15 cellular contexts compared by ENCODE assay signal in the genomic region with DNA sequence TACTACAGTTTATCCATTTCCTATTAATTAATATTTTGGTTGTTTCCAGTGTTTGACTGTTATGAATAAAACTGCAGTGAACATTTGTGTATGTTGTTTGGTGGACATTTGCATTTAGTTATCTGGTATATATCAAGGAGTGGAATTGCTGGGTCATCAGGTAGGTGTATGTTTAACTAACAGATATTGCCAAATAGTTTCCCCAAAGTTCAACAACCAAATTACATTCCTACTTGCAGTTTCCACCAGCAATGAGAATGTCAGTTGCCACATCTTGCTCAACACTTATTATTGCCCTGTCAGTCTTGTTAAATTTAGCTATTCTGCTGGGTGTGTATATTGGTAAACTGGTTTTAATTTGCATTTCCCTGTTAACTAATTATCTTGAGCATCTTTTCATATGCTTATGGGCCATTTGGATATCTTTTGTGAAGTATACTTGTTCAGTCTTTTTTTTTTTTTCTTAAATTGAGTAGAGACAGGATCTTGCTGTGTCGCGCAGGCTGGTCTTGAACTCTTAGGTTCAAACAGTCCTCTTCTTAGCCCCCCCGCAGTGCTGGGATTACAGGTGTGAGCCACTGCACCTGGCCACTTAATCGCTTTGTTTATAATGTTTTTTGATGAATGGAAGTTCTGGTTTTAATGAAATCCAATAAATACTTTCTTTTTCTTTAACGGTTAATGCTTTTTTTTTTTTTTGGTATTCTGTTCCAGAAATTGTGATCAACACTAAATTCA. TPM values are rescaled to one million over a fixed set of nuclear protein-coding genes. Genes with fewer than 3 reads are reported as not detected.
DNase-seq lines count a peak whose midpoint lies in the region; ATAC-seq, FAIRE-seq and TF ChIP-seq lines count a peak whose summit lies in the region.
"Had no signal": no experiment of that assay in that cellular context is flagged by ENCODE, and none has a peak within 500 bp of the region (broad histone marks: within the 10 kb centered on the region; RNA-seq: fewer than 3 reads in every experiment).

No MANE protein-coding gene starts in this region.

- H3K4me3 Mint-ChIP-seq in natural killer cell treated with Interleukin-12 subunit alpha and Interleukin-12 subunit beta and Interleukin-15 and Interleukin-18, amount 100 ng/mL, for 72 hours: no peak overlapping the region
- H3K4me3 Mint-ChIP-seq: HFFc6; nephron; T-helper 2 cell treated with Interferon-gamma antibody and Interleukin-4, amounts not matched to agents 5 μg/mL and 100 μg/mL, for 36 hours had no signal

- H3K79me2 ChIP-seq in GM23248 (ENCODE audit: insufficient read depth): peaks cover 100% of the 10 kb centered on the region
- H3K79me2 ChIP-seq in K562 (ENCODE audit: control insufficient read depth, insufficient read depth, low read length): peaks cover 100% of the 10 kb centered on the region
- peaks cover 99% of the 10 kb centered on the region for H3K79me2 ChIP-seq in osteoblast (ENCODE audit: insufficient read depth, low read length)

- H3K9me1 ChIP-seq in K562 (ENCODE audit: control insufficient read depth, insufficient read depth, low read length): peaks cover 3% of the 10 kb centered on the region

- FAIRE-seq in K562 (lab: Jason Lieb, UNC): no peak

- peak overlapping the region; percentile 2; the same call in 1 of the 2 replicates for H3K27ac ChIP-seq in GM23248
- no peak overlapping the region; the same call in 2 of the 3 replicates for H3K27ac ChIP-seq in K562 (ENCODE audit: extremely low read depth, low read depth, low read length)
- no peak overlapping the region for H3K27ac ChIP-seq in osteoblast (ENCODE audit: low read depth, low read length)

- CTCF ChIA-PET in K562 (lab: Yijun Ruan, JAX; ENCODE audit: low intra/inter-chr PET ratio): no interaction called here

- H3K9me2 ChIP-seq in GM23248 (ENCODE audit: insufficient read depth): no peaks in the 10 kb centered on the region

- no peak for ATAC-seq in K562
- no peak for ATAC-seq in natural killer cell treated with Interleukin-12 subunit alpha and Interleukin-12 subunit beta and Interleukin-15 and Interleukin-18, amount 100 ng/mL, for 72 hours

- H3K4me2 ChIP-seq in GM23248 (ENCODE audit: unreplicated experiment) (no peak overlapping the region), K562 (ENCODE audit: insufficient read depth, low read length) (no peak overlapping the region), osteoblast (ENCODE audit: insufficient read depth, low read length) (no peak overlapping the region)

- no peak for TF ChIP-seq EP300 in K562 (IDR thresholded peaks at IDR 0.05; ENCODE audit: low read length)

- no peaks in the 10 kb centered on the region for H3K9me3 Mint-ChIP-seq in natural killer cell treated with Interleukin-12 subunit alpha and Interleukin-12 subunit beta and Interleukin-15 and Interleukin-18, amount 100 ng/mL, for 72 hours
- H3K9me3 Mint-ChIP-seq: HFFc6; T-helper 2 cell treated with Interferon-gamma antibody and Interleukin-4, amounts not matched to agents 5 μg/mL and 100 μg/mL, for 36 hours had no signal

- no peaks in the 10 kb centered on the region for H3K27me3 Mint-ChIP-seq in natural killer cell treated with Interleukin-12 subunit alpha and Interleukin-12 subunit beta and Interleukin-15 and Interleukin-18, amount 100 ng/mL, for 72 hours

- H3K4me1 ChIP-seq in GM23248 (ENCODE audit: insufficient read depth): peaks cover 30% of the 10 kb centered on the region
- H3K4me1 ChIP-seq in K562 (replicated peaks in 1 of 2; ENCODE audit: control insufficient read depth in 2 of 2, insufficient read depth in 2 of 2, low read length in 2 of 2): peaks cover 0 to 11% of the 10 kb centered on the region in 2 experiments; a peak in 3 of 5 replicates
- H3K4me1 ChIP-seq in osteoblast (ENCODE audit: insufficient read depth, low read length): peaks cover 23% of the 10 kb centered on the region

- H3K27me3 ChIP-seq in GM23248 (replicated peaks; ENCODE audit: insufficient read depth) (no peaks in the 10 kb centered on the region), K562 (ENCODE audit: control insufficient read depth in 2 of 2, insufficient read depth in 2 of 2, low read length in 2 of 2) (no peaks in the 10 kb centered on the region), osteoblast (ENCODE audit: insufficient read depth, low read length) (no peaks in the 10 kb centered on the region)
- H3K27me3 ChIP-seq: ascending aorta had no signal

- TF ChIP-seq POLR2A in NB4 (IDR thresholded peaks at IDR 0.05; ENCODE audit: extremely low read depth, insufficient read length) (no peak), K562 (conservative IDR thresholded peaks at IDR 0.05) (no peak)

- peaks cover 50 to 56% of the 10 kb centered on the region in 2 donors for H3K4me1 Mint-ChIP-seq in natural killer cell treated with Interleukin-12 subunit alpha and Interleukin-12 subunit beta and Interleukin-15 and Interleukin-18, amount 100 ng/mL, for 72 hours (ENCODE audit: low read depth in 2 of 2)

- H3F3A ChIP-seq in GM23248 (ENCODE audit: insufficient read depth): peaks cover 73% of the 10 kb centered on the region

- DNase-seq in GM23248 (peak; percentile 40), NB4 (ENCODE audit: low read depth) (peak; percentile 79), K562 (ENCODE audit: extremely low read depth in 1 of 4, low spot score in 3 of 4) (no peak), posterior vena cava (ENCODE audit: low spot score) (no peak), mucosa of gallbladder (ENCODE audit: low spot score) (no peak), osteoblast (ENCODE audit: insufficient read length, low spot score, missing footprints) (no peak)
- DNase-seq in natural killer cell treated with Interleukin-12 subunit alpha and Interleukin-12 subunit beta and Interleukin-15 and Interleukin-18, amount 100 ng/mL, for 72 hours (ENCODE audit: low spot score): no peak
- DNase-seq: DMS 273 treated with DMSO at 0.1 percent for 48 hours; HFFc6; Kasumi-1; stimulated activated CD4-positive, alpha-beta T cell treated with anti-CD3 and anti-CD28 coated beads, Interleukin-12 subunit alpha, Interleukin-12 subunit beta, amount 100 ng/mL, for 4 hours; stimulated activated CD8-positive, alpha-beta memory T cell treated with anti-CD3 and anti-CD28 coated beads, Interleukin-4, amount 100 ng/mL, for 48 hours had no signal

- POLR2A ChIA-PET in K562 (lab: Yijun Ruan, JAX): no interaction called here

- intact Hi-C loops in K562 (cut with micrococcal nuclease) (no loop called here), posterior vena cava (cut with DNase I) (loop anchor here in 1 of 2 donors (5.0 kb wide), 1 partner anchor 33 kb away; no protein-coding TSS in a partner anchor)

- TF ChIP-seq RAD21 in K562 (CRISPR knock-in tag; conservative IDR thresholded peaks at IDR 0.05 in 1 of 2, IDR thresholded peaks at IDR 0.05 in 1 of 2): no peak

- in situ Hi-C loops in GM23248 (cut with MboI) (no loop called here), K562 (cut with MboI) (no loop called here)

- no peak for TF ChIP-seq CTCF in NB4 (IDR thresholded peaks at IDR 0.05; ENCODE audit: low read depth, low read length)
- TF ChIP-seq CTCF in K562 (IDR thresholded peaks at IDR 0.05 in 2 of 3, conservative IDR thresholded peaks at IDR 0.05 in 1 of 3; ENCODE audit: insufficient read depth in 2 of 3, low read depth in 1 of 3, low read length in 3 of 3): no peak
- TF ChIP-seq CTCF in osteoblast (IDR thresholded peaks at IDR 0.05; ENCODE audit: extremely low read depth, low read depth, low read length): no peak

- H4K20me1 ChIP-seq in GM23248 (ENCODE audit: insufficient read depth): peaks cover 25% of the 10 kb centered on the region; the same call in 1 of the 2 replicates
- peaks cover 3% of the 10 kb centered on the region; the same call in 1 of the 2 replicates for H4K20me1 ChIP-seq in K562 (replicated peaks; ENCODE audit: control insufficient read depth, insufficient read depth, low read length)
- H4K20me1 ChIP-seq in osteoblast (ENCODE audit: insufficient read depth, low read length): peaks cover 71% of the 10 kb centered on the region

- H3K9me3 ChIP-seq in GM23248 (ENCODE audit: low read depth) (no peaks in the 10 kb centered on the region), K562 (replicated peaks; ENCODE audit: control insufficient read depth, insufficient read depth, low read depth, low read length) (peaks cover 10% of the 10 kb centered on the region), osteoblast (ENCODE audit: low read depth, low read length) (no peaks in the 10 kb centered on the region)
- H3K9me3 ChIP-seq: ascending aorta had no signal

- H3K36me3 Mint-ChIP-seq in natural killer cell treated with Interleukin-12 subunit alpha and Interleukin-12 subunit beta and Interleukin-15 and Interleukin-18, amount 100 ng/mL, for 72 hours: peaks cover 11% of the 10 kb centered on the region

- H2AFZ ChIP-seq in GM23248 (no peak overlapping the region), K562 (ENCODE audit: low read depth, low read length) (no peak overlapping the region), osteoblast (ENCODE audit: low read length) (no peak overlapping the region)

- BruUV-seq in K562 (replicated peaks; lab: Mats Ljungman, UMichigan): no TSS peak

- H3K9ac ChIP-seq in GM23248 (no peak overlapping the region), K562 (ENCODE audit: insufficient read depth in 1 of 2, low read depth in 2 of 2, low read length in 2 of 2) (no peak overlapping the region)

- WGBS in GM23248 (ENCODE audit: low coverage in 1 of 2, low lambda C conversion rate in 2 of 2, missing lambda C conversion rate in 2 of 2), 2 experiments: 90 to 92% methylated on average over 5 of the region's 5 CpGs
- 97% methylated on average over 5 of the region's 5 CpGs for WGBS in K562 (ENCODE audit: insufficient coverage, low coverage, missing lambda C conversion rate)

- peak overlapping the region; percentile 8 to 38 for H3K27ac Mint-ChIP-seq in natural killer cell treated with Interleukin-12 subunit alpha and Interleukin-12 subunit beta and Interleukin-15 and Interleukin-18, amount 100 ng/mL, for 72 hours
- H3K27ac Mint-ChIP-seq: nephron; T-helper 2 cell treated with Interferon-gamma antibody and Interleukin-4, amounts not matched to agents 5 μg/mL and 100 μg/mL, for 36 hours had no signal

- H3K36me3 ChIP-seq in GM23248 (ENCODE audit: low read depth) (peaks cover 17% of the 10 kb centered on the region), K562 (ENCODE audit: control insufficient read depth, insufficient read depth, low read length) (peaks cover 47% of the 10 kb centered on the region), osteoblast (ENCODE audit: insufficient read depth, low read length) (peaks cover 17% of the 10 kb centered on the region)

- H3K4me3 ChIP-seq in GM23248 (no peak overlapping the region), NB4 (ENCODE audit: low read depth, low read length) (no peak overlapping the region), K562 (no peak overlapping the region), osteoblast (ENCODE audit: insufficient read depth, low read length) (no peak overlapping the region)
- H3K4me3 ChIP-seq: ascending aorta had no signal

RNA-seq across cellular contexts. Expression of a gene that starts 7.9 kb away (rescaled TPM):
- total RNA-seq in GM23248 (2014; rRNA removed; shearing (Covaris generic)): 33.9 and 36.2 TPM in 2 replicates
- polyA plus RNA-seq in GM23248 (2016; fragmentation: Nextera tagmentation; extraction: Ambion mirVana) (15.7 and 16.0 TPM in 2 replicates), K562 (2011; rRNA removed) (58.3 and 61.6 TPM in 2 replicates), K562 (2014; fragmentation: Illumina TruSeq; extraction: Trizol) (20.1 and 22.3 TPM in 2 replicates), K562 (2014; fragmentation: Nextera tagmentation; extraction: Ambion mirVana) (1 to 10 TPM; 5.9 to 6.5 TPM), K562 (2014; rRNA removed) (12.0 and 14.0 TPM in 2 replicates)
- 56.6 and 67.0 TPM in 2 replicates for total RNA-seq in K562 (2011; cell fraction: chromatin; rRNA removed; ENCODE audit: low replicate concordance)
- total RNA-seq in K562 (2011; cell fraction: nucleolus; rRNA removed): 22.5 and 38.2 TPM in 2 replicates
- total RNA-seq in K562 (2011; cell fraction: nucleoplasm; rRNA removed): 31.6 and 32.1 TPM in 2 replicates
- total RNA-seq in K562 (2014; rRNA removed) (18.0 and 19.7 TPM in 2 replicates), K562 (2014; rRNA removed; fragmentation: Illumina TruSeq; extraction: Trizol) (35.3 and 40.3 TPM in 2 replicates), K562 (2015; rRNA removed; fragmentation: Illumina TruSeq; extraction: Trizol) (30.4 and 34.7 TPM in 2 replicates), K562 (2021) (32.2 and 42.1 TPM in 2 replicates), posterior vena cava (100 to 1,000 TPM in 1 of 2 donors, 10 to 100 TPM in 1; 98.5 to 138 TPM), mucosa of gallbladder (51.7 TPM), osteoblast (35.5 and 41.5 TPM in 2 replicates)
- polyA plus RNA-seq in K562 (2011; cell fraction: cytosol; rRNA removed): 24.2 and 31.0 TPM in 2 replicates
- 36.5 and 41.2 TPM in 2 replicates for polyA plus RNA-seq in K562 (2011; cell fraction: nucleus; rRNA removed)
- polyA plus RNA-seq in K562 (2012): 14.2 and 14.3 TPM in 2 replicates
- polyA minus RNA-seq in K562 (2011; rRNA and poly(A)+ RNA removed): 182 and 215 TPM in 2 replicates
- 79.5 and 101 TPM in 2 replicates for polyA minus RNA-seq in K562 (2011; cell fraction: cytosol; rRNA and poly(A)+ RNA removed)
- 19.3 and 38.7 TPM in 2 replicates for polyA minus RNA-seq in K562 (2011; cell fraction: nucleus; rRNA and poly(A)+ RNA removed)
- total RNA-seq in natural killer cell treated with Interleukin-12 subunit alpha and Interleukin-12 subunit beta and Interleukin-15 and Interleukin-18, amount 100 ng/mL, for 72 hours: 10 to 100 TPM; 47.9 to 49.7 TPM

RNA-seq across cellular contexts. Expression of a gene that starts 55.9 kb away (rescaled TPM):
- 12.3 and 17.4 TPM in 2 replicates for total RNA-seq in GM23248 (2014; rRNA removed; shearing (Covaris generic))
- 3.8 TPM in 2 replicates for polyA plus RNA-seq in GM23248 (2016; fragmentation: Nextera tagmentation; extraction: Ambion mirVana)
- 161 and 267 TPM in 2 replicates for total RNA-seq in K562 (2011; cell fraction: chromatin; rRNA removed; ENCODE audit: low replicate concordance)
- total RNA-seq in K562 (2011; cell fraction: nucleolus; rRNA removed): 171 and 189 TPM in 2 replicates
- total RNA-seq in K562 (2011; cell fraction: nucleoplasm; rRNA removed): 182 and 254 TPM in 2 replicates
- 25.8 and 32.5 TPM in 2 replicates for total RNA-seq in K562 (2014; rRNA removed)
- total RNA-seq in K562 (2014; rRNA removed; fragmentation: Illumina TruSeq; extraction: Trizol): 22.3 and 24.8 TPM in 2 replicates
- 34.8 and 39.3 TPM in 2 replicates for total RNA-seq in K562 (2015; rRNA removed; fragmentation: Illumina TruSeq; extraction: Trizol)
- 51.6 and 53.3 TPM in 2 replicates for total RNA-seq in K562 (2021)
- polyA plus RNA-seq in K562 (2011; rRNA removed): 46.0 and 47.3 TPM in 2 replicates
- 70.0 and 134 TPM in 2 replicates for polyA plus RNA-seq in K562 (2011; cell fraction: cytosol; rRNA removed)
- 68.6 and 106 TPM in 2 replicates for polyA plus RNA-seq in K562 (2011; cell fraction: nucleus; rRNA removed)
- polyA plus RNA-seq in K562 (2012): 36.7 and 38.9 TPM in 2 replicates
- 42.6 and 49.8 TPM in 2 replicates for polyA plus RNA-seq in K562 (2014; fragmentation: Illumina TruSeq; extraction: Trizol)
- under 1 TPM; 0.71 to 0.77 TPM for polyA plus RNA-seq in K562 (2014; fragmentation: Nextera tagmentation; extraction: Ambion mirVana)
- 47.5 and 60.1 TPM in 2 replicates for polyA plus RNA-seq in K562 (2014; rRNA removed)
- polyA minus RNA-seq in K562 (2011; rRNA and poly(A)+ RNA removed): 60.0 and 111 TPM in 2 replicates
- polyA minus RNA-seq in K562 (2011; cell fraction: cytosol; rRNA and poly(A)+ RNA removed): 26.9 and 47.0 TPM in 2 replicates
- 38.7 and 49.0 TPM in 2 replicates for polyA minus RNA-seq in K562 (2011; cell fraction: nucleus; rRNA and poly(A)+ RNA removed)
- total RNA-seq in natural killer cell treated with Interleukin-12 subunit alpha and Interleukin-12 subunit beta and Interleukin-15 and Interleukin-18, amount 100 ng/mL, for 72 hours: 100 to 1,000 TPM in 1 of 2 donors, 10 to 100 TPM in 1; 41.5 to 129 TPM
- 10 to 100 TPM; 14.9 TPM for total RNA-seq in posterior vena cava
- 25.7 TPM for total RNA-seq in mucosa of gallbladder
- 15.2 and 20.3 TPM in 2 replicates for total RNA-seq in osteoblast

Comparison
In these comparisons a context has a peak if more than half of its experiments do, and no peak if none do; other contexts are left out.
1. DNase-seq: peak in GM23248 (single experiment) and NB4 (single experiment); none in K562 (0 of 4), natural killer cell treated with Interleukin-12 subunit alpha and Interleukin-12 subunit beta and Interleukin-15 and Interleukin-18, amount 100 ng/mL, for 72 hours (single experiment), posterior vena cava (single experiment), mucosa of gallbladder (single experiment) and osteoblast (single experiment).